Comparison of ENCODE assay signal across 8 cellular contexts in the genomic region with DNA sequence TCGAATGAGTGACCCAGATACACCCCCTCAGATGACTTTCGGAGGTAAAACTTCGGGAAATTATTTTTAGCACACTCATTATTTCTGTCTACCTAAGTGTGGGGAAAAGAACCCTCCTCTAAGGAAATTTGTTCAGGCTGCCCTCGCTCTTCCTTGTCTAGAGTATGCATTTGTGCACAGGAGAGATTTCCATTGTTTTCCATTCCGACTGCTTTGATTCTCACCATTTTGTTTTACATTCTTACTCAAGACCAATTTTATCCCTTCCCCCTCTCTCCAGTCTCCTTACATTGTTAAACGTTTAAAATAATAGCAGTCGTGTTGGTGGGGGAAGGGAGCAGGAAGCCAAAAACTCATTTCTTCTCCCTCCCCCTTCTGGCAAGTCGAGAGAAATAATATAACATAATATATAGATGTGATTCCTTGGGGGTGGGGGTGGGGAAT. TPM values are rescaled to one million over a fixed set of nuclear protein-coding genes. Genes with fewer than 3 reads are reported as not detected.
DNase-seq lines count a peak whose midpoint lies in the region; ATAC-seq, FAIRE-seq and TF ChIP-seq lines count a peak whose summit lies in the region.

No MANE protein-coding gene starts in this region.

- ATAC-seq in GM19463 (IDR thresholded peaks at IDR 0.05; ENCODE audit: unreplicated experiment), result no peak

- H3K27ac ChIP-seq in WERI-Rb-1, result peak overlapping the region; percentile 90
- H3K27ac ChIP-seq in kidney (ENCODE audit: low read depth in 2 of 2, low read length in 2 of 2), result peak overlapping the region; percentile 95 to 97
- H3K27ac ChIP-seq in thymus (ENCODE audit: low read depth), result peak overlapping the region; percentile 95

- no peaks in the 10 kb centered on the region for H3K27me3 Mint-ChIP-seq in activated T-helper 2 cell treated with anti-CD3 and anti-CD28 coated beads, Interferon-gamma antibody, Interleukin-2, Interleukin-4, amounts not matched to agents 10 μg/mL and 5 μg/mL and 100 μg/mL, durations not matched to agents 14 hours and 24 hours and 36 hours (ENCODE audit: low read depth)

- H3K9ac ChIP-seq in kidney (ENCODE audit: low read length in 2 of 2), result peak overlapping the region; percentile 20 to 81

- H3K4me3 ChIP-seq in WERI-Rb-1 (ENCODE audit: low read depth, low read length), result peak overlapping the region; percentile 77
- peak overlapping the region; percentile 2 to 83 for H3K4me3 ChIP-seq in kidney (ENCODE audit: low read length in 2 of 2)
- H3K4me3 ChIP-seq in thymus (ENCODE audit: low read length), result peak overlapping the region; percentile 82

- FAIRE-seq in kidney (lab: Jason Lieb, UNC), result no peak

- no peaks in the 10 kb centered on the region for H3K27me3 ChIP-seq in WERI-Rb-1 (ENCODE audit: insufficient read depth, low read depth, severe bottlenecking)
- H3K27me3 ChIP-seq in thymus (ENCODE audit: control insufficient read depth, insufficient read depth), result no peaks in the 10 kb centered on the region

- intact Hi-C loops in kidney (cut with DNase I), result no loop called here
- intact Hi-C loops in activated T-helper 2 cell treated with anti-CD3 and anti-CD28 coated beads, Interferon-gamma antibody, Interleukin-2, Interleukin-4, amounts not matched to agents 10 μg/mL and 5 μg/mL and 100 μg/mL, durations not matched to agents 14 hours and 24 hours and 36 hours (cut with micrococcal nuclease), result loop anchor here (1.0 to 10.0 kb wide), 6 partner anchors 28 to 238 kb away; a partner anchor contains a TSS

- WGBS in thymus, result 2% methylated on average over 8 of the region's 8 CpGs

- no peak overlapping the region for H3K27ac Mint-ChIP-seq in activated T-helper 2 cell treated with anti-CD3 and anti-CD28 coated beads, Interferon-gamma antibody, Interleukin-2, Interleukin-4, amounts not matched to agents 10 μg/mL and 5 μg/mL and 100 μg/mL, durations not matched to agents 14 hours and 24 hours and 36 hours

- H3K36me3 ChIP-seq in WERI-Rb-1 (peaks cover 26% of the 10 kb centered on the region), kidney (ENCODE audit: control insufficient read depth in 1 of 2, insufficient read depth in 2 of 2, low read length in 2 of 2) (peaks cover 6 to 9% of the 10 kb centered on the region in 2 donors), thymus (ENCODE audit: control insufficient read depth, insufficient read depth) (peaks cover 21% of the 10 kb centered on the region)

- DNase-seq in NCI-H1694 treated with DMSO at 0.1 percent for 48 hours (lab: John Stamatoyannopoulos, UW) (peak; percentile 88), NCI-H1694 (lab: John Stamatoyannopoulos, UW) (no peak), WERI-Rb-1 (no peak), kidney (no peak), HPDE6-E6E7 (ENCODE audit: extremely low spot score) (no peak)
- DNase-seq in activated T-helper 2 cell treated with anti-CD3 and anti-CD28 coated beads, Interferon-gamma antibody, Interleukin-2, Interleukin-4, amounts not matched to agents 10 μg/mL and 5 μg/mL and 100 μg/mL, durations not matched to agents 14 hours and 24 hours and 36 hours (ENCODE audit: low spot score), result no peak

- no peak overlapping the region for H3K4me3 Mint-ChIP-seq in activated T-helper 2 cell treated with anti-CD3 and anti-CD28 coated beads, Interferon-gamma antibody, Interleukin-2, Interleukin-4, amounts not matched to agents 10 μg/mL and 5 μg/mL and 100 μg/mL, durations not matched to agents 14 hours and 24 hours and 36 hours (ENCODE audit: low read depth)

- H3K9me3 Mint-ChIP-seq in activated T-helper 2 cell treated with anti-CD3 and anti-CD28 coated beads, Interferon-gamma antibody, Interleukin-2, Interleukin-4, amounts not matched to agents 10 μg/mL and 5 μg/mL and 100 μg/mL, durations not matched to agents 14 hours and 24 hours and 36 hours, result no peaks in the 10 kb centered on the region

- H3K4me1 ChIP-seq in kidney (ENCODE audit: control insufficient read depth in 1 of 2, insufficient read depth in 1 of 2, low read depth in 1 of 2, low read length in 2 of 2) (peaks cover 21 to 31% of the 10 kb centered on the region in 2 donors), thymus (ENCODE audit: control insufficient read depth, insufficient read depth, low read length) (peaks cover 26% of the 10 kb centered on the region)

- no peaks in the 10 kb centered on the region for H3K9me3 ChIP-seq in WERI-Rb-1 (ENCODE audit: severe bottlenecking)
- no peaks in the 10 kb centered on the region for H3K9me3 ChIP-seq in kidney (ENCODE audit: control insufficient read depth in 1 of 2, low read length in 2 of 2)
- H3K9me3 ChIP-seq in thymus (ENCODE audit: control insufficient read depth), result no peaks in the 10 kb centered on the region

- peaks cover 8% of the 10 kb centered on the region for H3K4me1 Mint-ChIP-seq in activated T-helper 2 cell treated with anti-CD3 and anti-CD28 coated beads, Interferon-gamma antibody, Interleukin-2, Interleukin-4, amounts not matched to agents 10 μg/mL and 5 μg/mL and 100 μg/mL, durations not matched to agents 14 hours and 24 hours and 36 hours (ENCODE audit: low read depth)

- H3K36me3 Mint-ChIP-seq in activated T-helper 2 cell treated with anti-CD3 and anti-CD28 coated beads, Interferon-gamma antibody, Interleukin-2, Interleukin-4, amounts not matched to agents 10 μg/mL and 5 μg/mL and 100 μg/mL, durations not matched to agents 14 hours and 24 hours and 36 hours (ENCODE audit: low read depth), result peaks cover 38% of the 10 kb centered on the region

- TF ChIP-seq CTCF in WERI-Rb-1 (IDR thresholded peaks at IDR 0.05; ENCODE audit: low read depth, low read length) (no peak), kidney (IDR thresholded peaks at IDR 0.05; ENCODE audit: borderline replicate concordance, extremely low read depth, insufficient read depth) (no peak)

RNA-seq across cellular contexts. Expression of a gene that starts 1.5 kb away (rescaled TPM):
- 94.6 TPM for total RNA-seq in kidney
- polyA plus RNA-seq in kidney (ENCODE audit: insufficient read depth, low read depth, low replicate concordance) (41.5 TPM), thymus (119 TPM)
- 158 and 164 TPM in 2 replicates for total RNA-seq in activated T-helper 2 cell treated with anti-CD3 and anti-CD28 coated beads, Interferon-gamma antibody, Interleukin-2, Interleukin-4, amounts not matched to agents 10 μg/mL and 5 μg/mL and 100 μg/mL, durations not matched to agents 14 hours and 24 hours and 36 hours

RNA-seq across cellular contexts. Expression of a gene that starts 29.0 kb away (rescaled TPM):
- 2.5 TPM for total RNA-seq in kidney
- polyA plus RNA-seq in kidney (ENCODE audit: insufficient read depth, low read depth, low replicate concordance), result 2.5 TPM
- 5.8 TPM for polyA plus RNA-seq in thymus
- total RNA-seq in activated T-helper 2 cell treated with anti-CD3 and anti-CD28 coated beads, Interferon-gamma antibody, Interleukin-2, Interleukin-4, amounts not matched to agents 10 μg/mL and 5 μg/mL and 100 μg/mL, durations not matched to agents 14 hours and 24 hours and 36 hours, result 4.8 and 5.0 TPM in 2 replicates

RNA-seq across cellular contexts. Expression of a gene that starts 29.3 kb away (rescaled TPM):
- 20.4 TPM for total RNA-seq in kidney
- polyA plus RNA-seq in kidney (ENCODE audit: insufficient read depth, low read depth, low replicate concordance) (14.3 TPM), thymus (6.0 TPM)
- 8.8 and 10.5 TPM in 2 replicates for total RNA-seq in activated T-helper 2 cell treated with anti-CD3 and anti-CD28 coated beads, Interferon-gamma antibody, Interleukin-2, Interleukin-4, amounts not matched to agents 10 μg/mL and 5 μg/mL and 100 μg/mL, durations not matched to agents 14 hours and 24 hours and 36 hours

RNA-seq across cellular contexts. Expression of a gene that starts 29.7 kb away (rescaled TPM):
- total RNA-seq in kidney, result 69.6 TPM
- polyA plus RNA-seq in kidney (ENCODE audit: insufficient read depth, low read depth, low replicate concordance), result 246 TPM
- 85.3 TPM for polyA plus RNA-seq in thymus
- total RNA-seq in activated T-helper 2 cell treated with anti-CD3 and anti-CD28 coated beads, Interferon-gamma antibody, Interleukin-2, Interleukin-4, amounts not matched to agents 10 μg/mL and 5 μg/mL and 100 μg/mL, durations not matched to agents 14 hours and 24 hours and 36 hours, result 52.6 and 53.0 TPM in 2 replicates

RNA-seq across cellular contexts. Expression of a gene that starts 32.2 kb away (rescaled TPM):
- 17.6 TPM for total RNA-seq in kidney
- polyA plus RNA-seq in kidney (ENCODE audit: insufficient read depth, low read depth, low replicate concordance) (59.8 TPM), thymus (29.1 TPM)
- total RNA-seq in activated T-helper 2 cell treated with anti-CD3 and anti-CD28 coated beads, Interferon-gamma antibody, Interleukin-2, Interleukin-4, amounts not matched to agents 10 μg/mL and 5 μg/mL and 100 μg/mL, durations not matched to agents 14 hours and 24 hours and 36 hours, result 4.1 and 6.1 TPM in 2 replicates
